28 cellular contexts compared by ENCODE assay signal in the genomic region with DNA sequence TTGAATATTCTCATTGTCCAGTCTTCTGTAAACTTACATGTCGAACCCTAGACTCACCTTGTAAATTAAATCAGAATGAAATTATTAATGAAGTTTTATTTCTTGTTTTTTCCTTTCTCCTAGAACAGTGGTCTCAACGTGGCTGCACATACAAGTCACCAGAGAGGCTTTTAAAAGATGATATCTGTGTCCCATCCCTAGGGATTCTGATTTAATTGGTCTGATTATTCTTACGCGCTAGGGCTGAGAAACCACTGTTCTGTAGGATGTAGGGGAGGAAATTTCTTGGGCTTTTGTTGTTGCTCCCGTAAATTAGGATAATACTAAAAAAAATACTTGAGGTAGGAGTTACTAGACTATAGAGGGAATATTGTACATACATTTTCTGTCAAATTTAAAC.
"Had no signal": no experiment of that assay in that cellular context is flagged by ENCODE, and none has a peak within 500 bp of the region (broad histone marks: within the 10 kb centered on the region; RNA-seq: fewer than 3 reads in every experiment).

No MANE protein-coding gene starts in this region.

- H3K4me3 ChIP-seq: coronary artery, esophagus muscularis mucosa, gastroesophageal sphincter, heart right ventricle, left lung, prostate gland, right atrium auricular region, smooth muscle cell, suprapubic skin, transverse colon, upper lobe of right lung, uterus had no signal

- H3K27me3 Mint-ChIP-seq: stimulated activated naive CD8-positive, alpha-beta T cell treated with anti-CD3 and anti-CD28 coated beads, Interleukin-15, amount 100 ng/mL, for 72 hours had no signal

- DNase-seq: dermis blood vessel endothelial cell; effector memory CD4-positive, alpha-beta T cell; heart right ventricle; hippocampal formation; left cardiac atrium; left lung; mesenchymal stem cell; nucleus accumbens; stimulated activated CD4-positive, alpha-beta T cell treated with anti-CD3 and anti-CD28 coated beads, Interleukin-12 subunit alpha, Interleukin-12 subunit beta, amount 100 ng/mL, for 4 hours; stimulated activated CD4-positive, alpha-beta T cell treated with anti-CD3 and anti-CD28 coated beads, Interleukin-1b, Interleukin-23, amount 100 ng/mL, for 48 hours; stimulated activated CD4-positive, alpha-beta T cell treated with anti-CD3 and anti-CD28 coated beads, Interleukin-4, amount 100 ng/mL, for 1 hour; stimulated activated CD8-positive, alpha-beta memory T cell treated with anti-CD3 and anti-CD28 coated beads, Interleukin-4, amount 100 ng/mL, for 48 hours; stimulated activated naive CD4-positive, alpha-beta T cell; stimulated activated naive CD8-positive, alpha-beta T cell treated with anti-CD3 and anti-CD28 coated beads, Interleukin-15, amount 100 ng/mL, for 72 hours; transverse colon; upper lobe of right lung; uterus had no signal

- H3K4me2 ChIP-seq: smooth muscle cell had no signal

- H3K4me1 ChIP-seq: foreskin keratinocyte, left lung, right atrium auricular region, upper lobe of right lung, uterus had no signal

- H3K27ac ChIP-seq: coronary artery, esophagus muscularis mucosa, foreskin keratinocyte, gastroesophageal sphincter, heart right ventricle, left lung, prostate gland, right atrium auricular region, suprapubic skin, transverse colon, upper lobe of right lung had no signal

- H3K9me3 Mint-ChIP-seq: nephron; stimulated activated naive CD8-positive, alpha-beta T cell treated with anti-CD3 and anti-CD28 coated beads, Interleukin-15, amount 100 ng/mL, for 72 hours had no signal

- H3K9me3 ChIP-seq: esophagus muscularis mucosa, gastroesophageal sphincter, left lung, prostate gland, right atrium auricular region, suprapubic skin, transverse colon, upper lobe of right lung, uterus had no signal

- ATAC-seq: gastroesophageal sphincter; heart right ventricle; left cardiac atrium; left lung; sciatic nerve; stimulated activated naive CD8-positive, alpha-beta T cell treated with anti-CD3 and anti-CD28 coated beads, Interleukin-15, amount 100 ng/mL, for 72 hours; upper lobe of right lung had no signal

- H3K27ac Mint-ChIP-seq: mesothelial cell of epicardium, nephron had no signal

- H3K27me3 ChIP-seq: esophagus muscularis mucosa, foreskin keratinocyte, gastroesophageal sphincter, heart right ventricle, left lung, right atrium auricular region, suprapubic skin, transverse colon, upper lobe of right lung, uterus had no signal

- H3K36me3 ChIP-seq: prostate gland, right atrium auricular region, suprapubic skin, transverse colon, uterus had no signal

- H3K4me1 Mint-ChIP-seq: mesothelial cell of epicardium, nephron had no signal

- H3K4me3 Mint-ChIP-seq: mesothelial cell of epicardium; nephron; stimulated activated naive CD8-positive, alpha-beta T cell treated with anti-CD3 and anti-CD28 coated beads, Interleukin-15, amount 100 ng/mL, for 72 hours had no signal
